1 cellular context compared by ENCODE assay signal in genomic region chr2:26460613-26461031, GRCh38.
TF ChIP-seq lines count a peak whose summit lies in the region.

No MANE protein-coding gene starts in this region.

TF ChIP-seq in H1, 55 proteins besides CTCF, POLR2A, EP300 and RAD21:
- no peak for TF ChIP-seq TCF12 (IDR thresholded peaks at IDR 0.05; ENCODE audit: low read depth, low read length)
- no peak for TF ChIP-seq FOSL1 (IDR thresholded peaks at IDR 0.05; ENCODE audit: insufficient read depth, low read depth, low read length)
- no peak for TF ChIP-seq BCL11A (IDR thresholded peaks at IDR 0.05; ENCODE audit: low read depth in 2 of 2, low read length in 2 of 2)
- no peak for TF ChIP-seq ASH2L (IDR thresholded peaks at IDR 0.05; ENCODE audit: low read length)
- TF ChIP-seq CHD2 (IDR thresholded peaks at IDR 0.05; ENCODE audit: low read length), result no peak
- no peak for TF ChIP-seq CEBPB (IDR thresholded peaks at IDR 0.05; ENCODE audit: low read depth, low read length)
- no peak for TF ChIP-seq CREB1 (IDR thresholded peaks at IDR 0.05)
- no peak for TF ChIP-seq SIN3A (conservative IDR thresholded peaks at IDR 0.05 in 1 of 2, IDR thresholded peaks at IDR 0.05 in 1 of 2; ENCODE audit: low read depth in 1 of 2, low read length in 2 of 2)
- no peak for TF ChIP-seq CBX8 (IDR thresholded peaks at IDR 0.05; ENCODE audit: borderline replicate concordance, low read depth, low read length)
- TF ChIP-seq EGR1 (IDR thresholded peaks at IDR 0.05; ENCODE audit: borderline replicate concordance, low read depth, low read length), result no peak
- TF ChIP-seq RXRA (IDR thresholded peaks at IDR 0.05; ENCODE audit: insufficient read depth, low read depth, low read length), result no peak
- TF ChIP-seq EZH2 (IDR thresholded peaks at IDR 0.05; ENCODE audit: low read depth, low read length, severe bottlenecking), result no peak
- TF ChIP-seq SIX5 (IDR thresholded peaks at IDR 0.05; ENCODE audit: low read depth, low read length), result no peak
